ENCODE assay signal across 19 cellular contexts in the genomic region with DNA sequence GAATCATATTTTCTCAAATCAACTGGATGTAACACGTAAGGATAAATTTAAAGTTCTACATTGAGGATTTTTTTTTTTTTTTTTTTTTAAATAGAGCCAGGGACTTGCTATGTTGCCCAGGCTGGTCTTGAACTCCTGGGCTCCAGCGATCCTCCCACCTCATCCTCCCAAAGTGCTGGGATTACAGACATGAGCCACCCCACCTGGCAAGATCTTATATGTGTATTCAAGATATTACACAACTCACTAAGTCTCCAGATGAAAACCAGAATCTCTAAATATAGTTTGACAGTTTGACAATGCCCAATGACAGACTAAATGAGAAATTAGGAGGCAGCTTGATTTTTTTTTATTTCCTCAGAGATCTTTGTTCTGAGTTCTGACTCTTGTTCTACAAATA.
"Had no signal": no experiment of that assay in that cellular context is flagged by ENCODE, and none has a peak within 500 bp of the region (broad histone marks: within the 10 kb centered on the region; RNA-seq: fewer than 3 reads in every experiment).

No MANE protein-coding gene starts in this region.

- H3K27me3 Mint-ChIP-seq: activated CD4-positive, alpha-beta T cell treated with anti-CD3 and anti-CD28 coated beads, Interleukin-2, amount 10 ng/mL, durations not matched to agents 7 days and 5 days; activated naive CD4-positive, alpha-beta T cell treated with anti-CD3 and anti-CD28 coated beads, Interleukin-2, amount 50 U/mL, for 24 hours; naive B cell had no signal

- H3K4me3 ChIP-seq: heart left ventricle, mucosa of descending colon, ovary, sigmoid colon, tibial artery had no signal

- DNase-seq: activated CD4-positive, alpha-beta T cell treated with anti-CD3 and anti-CD28 coated beads, Interleukin-2, amount 10 ng/mL, durations not matched to agents 7 days and 5 days; activated CD8-positive, alpha-beta memory T cell treated with anti-CD3 and anti-CD28 coated beads for 24 hours; activated CD8-positive, alpha-beta memory T cell treated with anti-CD3 and anti-CD28 coated beads, Interleukin-2, amount 50 U/mL, for 48 hours; activated gamma-delta T cell; amygdala; endodermal cell; foreskin melanocyte; heart left ventricle; mesenchymal stem cell; mucosa of descending colon; naive B cell; ovary; sigmoid colon; stimulated activated CD4-positive, alpha-beta T cell treated with anti-CD3 and anti-CD28 coated beads, Interleukin-4, amount 100 ng/mL, for 4 hours; stimulated activated naive CD4-positive, alpha-beta T cell; substantia nigra; tibial artery had no signal

- H3K4me3 Mint-ChIP-seq: activated CD4-positive, alpha-beta T cell treated with anti-CD3 and anti-CD28 coated beads, Interleukin-2, amount 10 ng/mL, durations not matched to agents 7 days and 5 days; activated naive CD4-positive, alpha-beta T cell treated with anti-CD3 and anti-CD28 coated beads, Interleukin-2, amount 50 U/mL, for 24 hours; endodermal cell; naive B cell had no signal

- ATAC-seq: activated CD4-positive, CD25-positive, alpha-beta regulatory T cell treated with anti-CD3 and anti-CD28 coated beads, Interleukin-2, amount 50 U/mL, for 24 hours; mucosa of descending colon had no signal

- H3K9me3 Mint-ChIP-seq: activated CD4-positive, alpha-beta T cell treated with anti-CD3 and anti-CD28 coated beads, Interleukin-2, amount 10 ng/mL, durations not matched to agents 7 days and 5 days; activated naive CD4-positive, alpha-beta T cell treated with anti-CD3 and anti-CD28 coated beads, Interleukin-2, amount 50 U/mL, for 24 hours; endodermal cell; naive B cell had no signal

- H3K27ac Mint-ChIP-seq: activated CD4-positive, alpha-beta T cell treated with anti-CD3 and anti-CD28 coated beads, Interleukin-2, amount 10 ng/mL, durations not matched to agents 7 days and 5 days; activated naive CD4-positive, alpha-beta T cell treated with anti-CD3 and anti-CD28 coated beads, Interleukin-2, amount 50 U/mL, for 24 hours had no signal
